Comparison of ENCODE assay signal across 27 cellular contexts in the genomic region with DNA sequence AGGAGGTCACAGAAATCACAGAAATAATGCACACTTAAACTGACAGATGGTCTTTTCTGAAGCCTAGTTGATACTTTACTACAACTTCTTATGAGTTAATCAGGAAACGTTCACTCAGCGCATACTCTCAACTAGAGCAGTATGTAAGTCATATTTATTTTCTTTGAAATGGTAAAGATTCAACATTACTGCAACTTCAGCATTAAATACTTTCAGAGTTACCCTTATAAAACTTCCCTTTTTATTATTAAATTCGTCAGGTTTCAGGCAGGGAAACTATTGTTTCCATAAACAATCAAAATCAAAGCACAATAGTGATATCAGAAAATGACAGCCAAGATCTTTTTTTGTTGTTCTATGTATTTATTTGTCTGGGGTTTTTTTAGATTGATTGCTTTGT.
"Had no signal": no experiment of that assay in that cellular context is flagged by ENCODE, and none has a peak within 500 bp of the region (broad histone marks: within the 10 kb centered on the region; RNA-seq: fewer than 3 reads in every experiment).

No MANE protein-coding gene starts in this region.

- H3K4me3 ChIP-seq: MG63, PC-9, SJCRH30, SK-N-MC had no signal

- H3K27ac ChIP-seq: PC-9, RWPE1, SJCRH30, SK-N-MC had no signal

- H2AFZ ChIP-seq: PC-9 had no signal

- FAIRE-seq: RCC 7860 had no signal

- H3K9me3 ChIP-seq: MG63, SJCRH30 had no signal

- H3K36me3 ChIP-seq: MG63, SJCRH30 had no signal

- H3K4me2 ChIP-seq: PC-9 had no signal

- ATAC-seq: Panc1, Right ventricle myocardium inferior, SK-N-SH treated with all-trans-retinoic acid at 6 μM for 48 hours, T-cell, T-helper 17 cell had no signal

- H3K27me3 ChIP-seq: MG63, SJCRH30 had no signal

- DNase-seq: Kasumi-1, MG63, NCI-H1048, NCI-H146, NCI-H1694, NCI-H187, NCI-H2029 treated with DMSO at 0.1 percent for 48 hours, NCI-H2081 treated with DMSO at 0.1 percent for 48 hours, NCI-H2107, NCI-H2171, NCI-H345, NCI-H446, NCI-H524 treated with DMSO at 0.1 percent for 48 hours, NCI-H526 treated with DMSO at 0.1 percent for 48 hours, NCI-H774, PC-9, SHP77, SIG-M5, SJCRH30, T-cell, T-helper 17 cell had no signal
